17 cellular contexts compared by ENCODE assay signal in the genomic region with DNA sequence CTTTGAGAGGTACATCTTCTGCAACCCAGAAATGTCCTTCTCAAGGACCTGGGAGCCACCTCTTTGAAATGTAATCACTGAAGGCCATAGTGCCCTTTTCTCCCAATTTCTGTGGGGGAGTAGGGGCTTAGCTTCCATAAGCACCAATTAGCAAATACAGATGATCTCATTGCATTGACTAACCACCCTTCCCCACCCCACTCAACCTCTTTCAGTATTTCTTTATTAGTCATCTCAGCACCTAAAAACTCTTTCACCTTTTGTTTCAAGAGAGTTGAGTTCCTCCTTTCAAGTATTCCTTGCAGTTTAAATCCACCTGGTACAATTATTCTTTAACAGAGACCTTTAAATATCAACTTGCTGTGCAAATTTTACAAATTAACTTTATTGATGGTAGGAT.
A peak's percentile ranks its signal among the peaks of the same experiment; 100 is the strongest.
DNase-seq lines count a peak whose midpoint lies in the region; ATAC-seq, FAIRE-seq and TF ChIP-seq lines count a peak whose summit lies in the region.
"Had no signal": no experiment of that assay in that cellular context is flagged by ENCODE, and none has a peak within 500 bp of the region (broad histone marks: within the 10 kb centered on the region; RNA-seq: fewer than 3 reads in every experiment).

No MANE protein-coding gene starts in this region.

- H3K9me2 ChIP-seq in GM23338 (ENCODE audit: insufficient read depth) = no peaks in the 10 kb centered on the region

- no peak overlapping the region for H3K9ac ChIP-seq in mesendoderm (ENCODE audit: low read length)

- no peak for FAIRE-seq in RCC 7860 (lab: Jason Lieb, UNC)
- FAIRE-seq: GM18507 had no signal

- no peak for TF ChIP-seq CTCF in GM23338 (conservative IDR thresholded peaks at IDR 0.05; ENCODE audit: low read depth in 2 of 2)

- ATAC-seq in GM23338 = no peak
- ATAC-seq in HG03460 (IDR thresholded peaks at IDR 0.05; ENCODE audit: unreplicated experiment) = peak; percentile 83
- no peak for ATAC-seq in aorta (ENCODE audit: low FRiP score)
- ATAC-seq: activated CD4-positive, alpha-beta T cell treated with anti-CD3 and anti-CD28 coated beads for 36 hours; body of pancreas; left lung had no signal

- no peak overlapping the region for H3K27ac ChIP-seq in GM23338 (ENCODE audit: low read depth)
- H3K27ac ChIP-seq in mesendoderm (ENCODE audit: low read depth, low read length) = no peak overlapping the region
- no peak overlapping the region for H3K27ac ChIP-seq in aorta (ENCODE audit: low read depth in 1 of 2, low read length in 2 of 2)
- H3K27ac ChIP-seq: body of pancreas, left lung, transverse colon had no signal

- H2AK5ac ChIP-seq in mesendoderm (ENCODE audit: low read length) = no peak overlapping the region

- no peak overlapping the region for H4K5ac ChIP-seq in mesendoderm (ENCODE audit: low read length)

- peaks cover 3% of the 10 kb centered on the region; the same call in 1 of the 3 replicates for H3K4me1 Mint-ChIP-seq in GM23338
- H3K4me1 Mint-ChIP-seq: activated CD4-positive, alpha-beta T cell treated with anti-CD3 and anti-CD28 coated beads for 36 hours had no signal

- no peaks in the 10 kb centered on the region for H3K79me1 ChIP-seq in mesendoderm (ENCODE audit: low read length)

- H4K20me1 ChIP-seq in GM23338 (replicated peaks; ENCODE audit: insufficient read depth) = no peaks in the 10 kb centered on the region

- H3K27me3 ChIP-seq in GM23338 (ENCODE audit: insufficient read depth) (no peaks in the 10 kb centered on the region), mesendoderm (ENCODE audit: insufficient read depth, low read length, poor library complexity) (no peaks in the 10 kb centered on the region), aorta (ENCODE audit: control insufficient read depth in 1 of 2, insufficient read depth in 2 of 2, low read length in 1 of 2) (no peaks in the 10 kb centered on the region)
- H3K27me3 ChIP-seq: body of pancreas, left lung, transverse colon had no signal

- H2BK5ac ChIP-seq in mesendoderm (ENCODE audit: low read length) = no peak overlapping the region

- H3K4me3 ChIP-seq in GM23338 (no peak overlapping the region), mesendoderm (ENCODE audit: low read length) (no peak overlapping the region), aorta (ENCODE audit: low read length in 2 of 2) (no peak overlapping the region)
- H3K4me3 ChIP-seq: body of pancreas, left lung, transverse colon had no signal

- H3K27ac Mint-ChIP-seq in GM23338 = no peak overlapping the region
- H3K27ac Mint-ChIP-seq: activated CD4-positive, alpha-beta T cell treated with anti-CD3 and anti-CD28 coated beads for 36 hours had no signal

- H3K79me2 ChIP-seq in GM23338 (replicated peaks; ENCODE audit: insufficient read depth) (no peaks in the 10 kb centered on the region), mesendoderm (ENCODE audit: control insufficient read depth, insufficient read depth, low read length) (no peaks in the 10 kb centered on the region)

- H3F3A ChIP-seq in GM23338 (replicated peaks; ENCODE audit: low read depth) = no peaks in the 10 kb centered on the region

- no peak overlapping the region for H3K23ac ChIP-seq in mesendoderm (ENCODE audit: low read length)

- DNase-seq in GM23338 (ENCODE audit: low spot score) (no peak), RCC 7860 (ENCODE audit: low spot score) (peak; percentile 22), mesendoderm (peak; percentile 22), aorta (no peak), H4 (ENCODE audit: low spot score) (no peak), activated T-cell treated with anti-CD3 and anti-CD28 coated beads for 4 hours (no peak)
- DNase-seq: activated CD4-positive, alpha-beta T cell treated with anti-CD3 and anti-CD28 coated beads for 36 hours; activated CD8-positive, alpha-beta memory T cell treated with anti-CD3 and anti-CD28 coated beads, Interleukin-2, amount 50 U/mL, for 4 hours; body of pancreas; hypothalamus; left lung; NCI-H1930; NCI-H774; SIG-M5; transverse colon had no signal

- no peak overlapping the region for H3K18ac ChIP-seq in mesendoderm (ENCODE audit: low read length)

- intact Hi-C loops in aorta (cut with DNase I) = no loop called here

- no peaks in the 10 kb centered on the region for H3K9me3 Mint-ChIP-seq in GM23338

- no peak overlapping the region for H3K56ac ChIP-seq in mesendoderm (ENCODE audit: low read length)

- 0 out of 2 replicates have a peak overlapping the region, but pooled peaks have one; percentile 2 for H2AFZ ChIP-seq in GM23338

- no peak overlapping the region for H3K4ac ChIP-seq in mesendoderm (ENCODE audit: low read depth, low read length)

- no peak overlapping the region for H2BK15ac ChIP-seq in mesendoderm (replicated peaks; ENCODE audit: low read depth)

- no peak overlapping the region for H3K4me3 Mint-ChIP-seq in GM23338
- H3K4me3 Mint-ChIP-seq: activated CD4-positive, alpha-beta T cell treated with anti-CD3 and anti-CD28 coated beads for 36 hours had no signal

- H3K27me3 Mint-ChIP-seq in GM23338 (ENCODE audit: insufficient read depth, low read depth, poor library complexity) = peaks cover 2% of the 10 kb centered on the region
- H3K27me3 Mint-ChIP-seq: activated CD4-positive, alpha-beta T cell treated with anti-CD3 and anti-CD28 coated beads for 36 hours had no signal

- H3K4me2 ChIP-seq in GM23338 (no peak overlapping the region), mesendoderm (ENCODE audit: low read length) (no peak overlapping the region)

- no peaks in the 10 kb centered on the region for H3K36me3 ChIP-seq in GM23338 (ENCODE audit: insufficient read depth)
- no peaks in the 10 kb centered on the region for H3K36me3 ChIP-seq in mesendoderm (ENCODE audit: control insufficient read depth, insufficient read depth, low read length)
- H3K36me3 ChIP-seq in aorta (ENCODE audit: control insufficient read depth in 1 of 2, insufficient read depth in 2 of 2, low read length in 1 of 2) = no peaks in the 10 kb centered on the region
- H3K36me3 ChIP-seq: left lung, transverse colon had no signal

- H4K8ac ChIP-seq in mesendoderm (ENCODE audit: low read depth, low read length) = no peak overlapping the region

- H3K36me3 Mint-ChIP-seq in GM23338 (ENCODE audit: low read depth) = no peaks in the 10 kb centered on the region

- H2BK120ac ChIP-seq in mesendoderm (ENCODE audit: low read depth, low read length) = no peak overlapping the region

- H3K9me3 ChIP-seq in aorta (ENCODE audit: control insufficient read depth, low read length) = no peaks in the 10 kb centered on the region
- H3K9me3 ChIP-seq: body of pancreas, left lung, transverse colon had no signal

- H3K4me1 ChIP-seq in GM23338 (ENCODE audit: insufficient read depth) (no peaks in the 10 kb centered on the region), mesendoderm (ENCODE audit: control insufficient read depth, low read depth, low read length) (no peaks in the 10 kb centered on the region), aorta (ENCODE audit: control insufficient read depth in 1 of 2, insufficient read depth in 2 of 2, low read length in 2 of 2) (no peaks in the 10 kb centered on the region)
- H3K4me1 ChIP-seq: body of pancreas, left lung, transverse colon had no signal

TF ChIP-seq in GM23338, 12 proteins besides CTCF, POLR2A, EP300 and RAD21:
- no peak for TF ChIP-seq CREB1 (CRISPR knock-in tag; IDR thresholded peaks at IDR 0.05; ENCODE audit: low read depth)
- TF ChIP-seq EZH2 (IDR thresholded peaks at IDR 0.05; ENCODE audit: low read depth, unreplicated experiment) = no peak
- TF ChIP-seq POLR2AphosphoS5 (IDR thresholded peaks at IDR 0.05; ENCODE audit: low read depth) = no peak
- TF ChIP-seq NANOG (IDR thresholded peaks at IDR 0.05; ENCODE audit: borderline replicate concordance) = no peak
- no peak for TF ChIP-seq ZNF114 (CRISPR knock-in tag; IDR thresholded peaks at IDR 0.05)
- no peak for TF ChIP-seq STAT1 (IDR thresholded peaks at IDR 0.05; ENCODE audit: unreplicated experiment)
- TF ChIP-seq, protein P1, sequence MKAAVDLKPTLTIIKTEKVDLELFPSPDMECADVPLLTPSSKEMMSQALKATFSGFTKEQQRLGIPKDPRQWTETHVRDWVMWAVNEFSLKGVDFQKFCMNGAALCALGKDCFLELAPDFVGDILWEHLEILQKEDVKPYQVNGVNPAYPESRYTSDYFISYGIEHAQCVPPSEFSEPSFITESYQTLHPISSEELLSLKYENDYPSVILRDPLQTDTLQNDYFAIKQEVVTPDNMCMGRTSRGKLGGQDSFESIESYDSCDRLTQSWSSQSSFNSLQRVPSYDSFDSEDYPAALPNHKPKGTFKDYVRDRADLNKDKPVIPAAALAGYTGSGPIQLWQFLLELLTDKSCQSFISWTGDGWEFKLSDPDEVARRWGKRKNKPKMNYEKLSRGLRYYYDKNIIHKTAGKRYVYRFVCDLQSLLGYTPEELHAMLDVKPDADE (IDR thresholded peaks at IDR 0.05) = no peak
- no peak for TF ChIP-seq ZNF331 (CRISPR knock-in tag; IDR thresholded peaks at IDR 0.05; ENCODE audit: low read depth)

Comparison
In these comparisons a context has a peak if more than half of its experiments do, and no peak if none do; other contexts are left out.
1. DNase-seq: peak in RCC 7860 (single experiment) and mesendoderm (single experiment); none in GM23338 (single experiment), aorta (0 of 2), H4 (single experiment) and activated T-cell treated with anti-CD3 and anti-CD28 coated beads for 4 hours (single experiment).